In genomic region chr20:41983159-41983558, GRCh38 we compare ENCODE assay signal across 5 cellular contexts.
"Had no signal": no experiment of that assay in that cellular context is flagged by ENCODE, and none has a peak within 500 bp of the region (broad histone marks: within the 10 kb centered on the region; RNA-seq: fewer than 3 reads in every experiment).

No MANE protein-coding gene starts in this region.

- H3K4me2 ChIP-seq: GM23338 had no signal

- DNase-seq: H9, HCEC 1CT, IMR-90 had no signal

- H3K4me3 ChIP-seq: GM23338, K562 had no signal

- H2AFZ ChIP-seq: GM23338 had no signal
